14 cellular contexts compared by ENCODE assay signal in the genomic region with DNA sequence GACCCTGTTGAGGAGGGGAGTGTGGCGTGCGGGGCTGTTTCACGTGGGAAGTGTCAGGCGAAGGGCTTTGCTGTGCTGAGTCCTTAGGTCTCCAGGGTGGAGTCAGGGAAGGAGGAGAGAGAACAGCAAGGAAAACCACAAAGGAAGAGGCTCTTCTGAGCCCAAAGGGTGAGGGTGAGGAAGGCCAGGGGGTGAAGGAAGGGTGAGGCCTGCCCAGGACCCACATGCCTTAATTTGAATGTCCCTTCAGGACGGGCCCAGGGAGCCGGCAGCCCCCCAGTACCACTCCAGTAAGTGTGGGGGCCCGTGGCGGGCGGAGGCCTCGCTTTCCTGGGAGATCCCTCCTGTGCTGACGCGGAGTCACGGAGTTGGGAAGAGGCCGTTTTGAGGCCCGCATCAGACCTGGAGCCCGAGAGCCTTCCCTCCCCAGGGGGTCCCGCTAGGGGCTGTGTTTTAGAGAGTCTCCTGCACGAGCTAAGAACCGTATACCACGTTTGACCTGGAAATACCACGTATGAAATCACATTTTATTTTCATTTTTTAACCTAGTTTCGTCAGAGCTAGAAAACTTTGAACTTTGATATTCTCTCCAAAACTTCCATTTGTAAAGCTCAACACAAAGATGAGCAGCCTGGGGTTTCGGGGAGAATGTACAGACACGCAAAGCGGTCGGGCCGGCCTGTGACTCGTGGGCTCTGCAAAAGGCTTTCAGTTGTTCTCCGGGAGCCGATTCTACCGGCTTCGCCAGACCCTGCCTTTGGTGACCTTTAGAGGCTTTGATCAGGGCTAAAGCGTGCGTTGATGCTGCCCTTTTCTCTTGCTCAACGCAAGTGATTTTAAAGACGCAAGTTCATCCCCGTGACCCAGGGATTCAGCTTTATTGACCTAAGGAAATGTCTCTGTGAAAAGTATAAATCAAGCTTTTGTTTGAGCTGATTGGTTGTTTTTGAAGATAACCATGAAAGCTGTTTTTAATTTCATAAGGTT. TPM values are rescaled to one million over a fixed set of nuclear protein-coding genes. Genes with fewer than 3 reads are reported as not detected.
DNase-seq lines count a peak whose midpoint lies in the region; ATAC-seq and TF ChIP-seq lines count a peak whose summit lies in the region.
"Had no signal": no experiment of that assay in that cellular context is flagged by ENCODE, and none has a peak within 500 bp of the region (broad histone marks: within the 10 kb centered on the region; RNA-seq: fewer than 3 reads in every experiment).

No MANE protein-coding gene starts in this region.

- no peak for TF ChIP-seq EP300 in stomach (IDR thresholded peaks at IDR 0.05)

- DNase-seq in dorsolateral prefrontal cortex (no peak), mesenchymal stem cell (no peak), stomach (no peak), NCI-H748 (lab: John Stamatoyannopoulos, UW; ENCODE audit: unreplicated experiment) (no peak), NCI-H2227 (lab: John Stamatoyannopoulos, UW; ENCODE audit: unreplicated experiment) (no peak), KBM-7 (no peak)
- DNase-seq: activated CD8-positive, alpha-beta memory T cell treated with anti-CD3 and anti-CD28 coated beads, Interleukin-2, amount 50 U/mL, for 48 hours; NCI-H2081 treated with DMSO at 0.1 percent for 48 hours; occipital lobe had no signal

- peak overlapping the region in 3 of 4 donors; percentile 16 to 91 (median 84) for H3K4me3 Mint-ChIP-seq in IgD-negative memory B cell
- H3K4me3 Mint-ChIP-seq: GM23338; T-helper 1 cell treated with Interleukin-12 subunit alpha and Interleukin-12 subunit beta and Interleukin-4 antibody, amounts not matched to agents 30 μg/mL and 1 μg/mL, for 36 hours had no signal

- no peak overlapping the region for H3K4me2 ChIP-seq in mesenchymal stem cell (ENCODE audit: low read length, poor library complexity, severe bottlenecking)
- H3K4me2 ChIP-seq: GM23338 had no signal

- H3K79me1 ChIP-seq in mesenchymal stem cell (replicated peaks; ENCODE audit: low read length, poor library complexity, severe bottlenecking), result no peaks in the 10 kb centered on the region

- no peak overlapping the region for H2BK5ac ChIP-seq in mesenchymal stem cell (ENCODE audit: low read depth, low read length, poor library complexity, severe bottlenecking)

- H3K14ac ChIP-seq in mesenchymal stem cell (ENCODE audit: low read length in 2 of 2), result no peak overlapping the region

- H2BK120ac ChIP-seq in mesenchymal stem cell (ENCODE audit: low read depth, low read length), result no peak overlapping the region

- no peak overlapping the region for H3K23ac ChIP-seq in mesenchymal stem cell (ENCODE audit: low read length in 2 of 2)

- H3K9ac ChIP-seq in mesenchymal stem cell (ENCODE audit: low read length), result peak overlapping the region; percentile 50

- H3K4me3 ChIP-seq in dorsolateral prefrontal cortex (no peak overlapping the region), mesenchymal stem cell (ENCODE audit: insufficient read depth in 1 of 2, low read depth in 1 of 2, low read length in 2 of 2) (no peak overlapping the region), stomach (no peak overlapping the region)
- H3K4me3 ChIP-seq: GM23338 had no signal

- peak overlapping the region in 32 of 59 donors; percentile 9 to 76 (median 46) for H3K27ac ChIP-seq in dorsolateral prefrontal cortex
- H3K27ac ChIP-seq in mesenchymal stem cell (ENCODE audit: low read length, poor library complexity, severe bottlenecking), result no peak overlapping the region
- peak overlapping the region in 4 of 5 donors; percentile 55 to 73 (median 67) for H3K27ac ChIP-seq in stomach

- peak overlapping the region in 2 of 3 donors; percentile 12 to 90 for H3K27ac Mint-ChIP-seq in IgD-negative memory B cell
- H3K27ac Mint-ChIP-seq: GM23338; T-helper 1 cell treated with Interleukin-12 subunit alpha and Interleukin-12 subunit beta and Interleukin-4 antibody, amounts not matched to agents 30 μg/mL and 1 μg/mL, for 36 hours had no signal

- TF ChIP-seq CTCF in dorsolateral prefrontal cortex (IDR thresholded peaks at IDR 0.05 in 54 of 56, conservative IDR thresholded peaks at IDR 0.05 in 2 of 56; ENCODE audit: low read depth in 1 of 56, partially characterized antibody in 56 of 56) (no peak), stomach (IDR thresholded peaks at IDR 0.05) (no peak)

- H2AFZ ChIP-seq in mesenchymal stem cell (ENCODE audit: low read depth, low read length), result no peak overlapping the region
- H2AFZ ChIP-seq: GM23338 had no signal

- H4K91ac ChIP-seq in mesenchymal stem cell (ENCODE audit: low read length), result no peak overlapping the region

- no peaks in the 10 kb centered on the region for H3K27me3 Mint-ChIP-seq in IgD-negative memory B cell
- H3K27me3 Mint-ChIP-seq: CD8-positive, alpha-beta memory T cell had no signal

- TF ChIP-seq POLR2A in stomach (IDR thresholded peaks at IDR 0.05), result no peak

- H3K4ac ChIP-seq in mesenchymal stem cell (ENCODE audit: low read depth in 1 of 2, low read length in 2 of 2), result no peak overlapping the region

- H3K27me3 ChIP-seq in dorsolateral prefrontal cortex (no peaks in the 10 kb centered on the region), mesenchymal stem cell (ENCODE audit: control insufficient read depth in 1 of 2, insufficient read depth in 1 of 2, low read length in 2 of 2) (peaks cover 0 to 5% of the 10 kb centered on the region in 2 experiments), stomach (no peaks in the 10 kb centered on the region)

- no peaks in the 10 kb centered on the region for H3K9me3 Mint-ChIP-seq in IgD-negative memory B cell
- H3K9me3 Mint-ChIP-seq: CD8-positive, alpha-beta memory T cell; GM23338; T-helper 1 cell treated with Interleukin-12 subunit alpha and Interleukin-12 subunit beta and Interleukin-4 antibody, amounts not matched to agents 30 μg/mL and 1 μg/mL, for 36 hours had no signal

- no peak for ATAC-seq in HG03521 (IDR thresholded peaks at IDR 0.05; ENCODE audit: unreplicated experiment)

- intact Hi-C loops in dorsolateral prefrontal cortex (cut with DNase I), result no loop called here
- intact Hi-C loops in stomach (cut with DNase I; ENCODE audit: low total_unique reads), result no loop called here

- no peak overlapping the region for H2AK5ac ChIP-seq in mesenchymal stem cell (ENCODE audit: low read length, severe bottlenecking)

- H3K4me1 ChIP-seq in mesenchymal stem cell (ENCODE audit: control insufficient read depth, insufficient read depth, low read depth, low read length) (peaks cover 21% of the 10 kb centered on the region), stomach (peaks cover 2 to 9% (median 7%) of the 10 kb centered on the region in 4 donors)

- no peak overlapping the region for H2BK12ac ChIP-seq in mesenchymal stem cell (ENCODE audit: low read length in 2 of 2)

- H3K36me3 ChIP-seq in mesenchymal stem cell (ENCODE audit: control insufficient read depth in 1 of 2, insufficient read depth in 2 of 2, low read depth in 1 of 2, low read length in 2 of 2), result peaks cover 17 to 41% of the 10 kb centered on the region in 2 experiments
- H3K36me3 ChIP-seq in stomach, result peaks cover 7 to 63% (median 46%) of the 10 kb centered on the region in 4 donors

- in situ Hi-C loops in KBM-7 (cut with MboI; ENCODE audit: low pct_unique_long_range_greater_than_20kb, low sequenced_read_pairs), result no loop called here

- 89% methylated on average over 37 of the region's 37 CpGs for WGBS in mesenchymal stem cell
- 84 to 91% (median 87%) methylated on average over 33 to 37 of the region's 37 CpGs for WGBS in stomach, 5 donors

- no peak overlapping the region for H3K18ac ChIP-seq in mesenchymal stem cell (ENCODE audit: low read depth in 1 of 2, low read length in 2 of 2)

- no peaks in the 10 kb centered on the region for H3K9me3 ChIP-seq in mesenchymal stem cell (ENCODE audit: control insufficient read depth, low read length)
- no peaks in the 10 kb centered on the region for H3K9me3 ChIP-seq in stomach

- peaks cover 6 to 13% (median 11%) of the 10 kb centered on the region in 3 donors for H3K4me1 Mint-ChIP-seq in IgD-negative memory B cell

- H4K8ac ChIP-seq in mesenchymal stem cell (ENCODE audit: low read length), result no peak overlapping the region

- no peak overlapping the region for H2BK15ac ChIP-seq in mesenchymal stem cell (ENCODE audit: low read depth, poor library complexity, severe bottlenecking)

- peaks cover 1% of the 10 kb centered on the region for H3K36me3 Mint-ChIP-seq in IgD-negative memory B cell
- H3K36me3 Mint-ChIP-seq: CD8-positive, alpha-beta memory T cell had no signal

RNA-seq across cellular contexts. Expression of gene TTYH3, which starts 23.6 kb away (rescaled TPM):
- polyA plus RNA-seq in IgD-negative memory B cell, result 2.0 TPM
- total RNA-seq in dorsolateral prefrontal cortex, result 100 to 1,000 TPM in 10 of 120 experiments, 10 to 100 TPM in 110; 43.5 to 134 (median 75.1) TPM
- 198 TPM for polyA plus RNA-seq in mesenchymal stem cell (2013, experiment 1 of 2)
- polyA plus RNA-seq in mesenchymal stem cell (2013, experiment 2 of 2), result 194 TPM
- total RNA-seq in stomach, result 10 to 100 TPM; 16.2 to 79.1 (median 20.5) TPM
- 10 to 100 TPM in 1 of 3 donors, 1 to 10 TPM in 2; 4.1 to 10.8 (median 4.3) TPM for polyA plus RNA-seq in stomach

RNA-seq across cellular contexts. Expression of gene IQCE, which starts 49.4 kb away (rescaled TPM):
- polyA plus RNA-seq in IgD-negative memory B cell (2.3 TPM), stomach (10 to 100 TPM in 1 of 3 donors, 1 to 10 TPM in 2; 3.0 to 10.5 (median 7.5) TPM)
- total RNA-seq in dorsolateral prefrontal cortex (10 to 100 TPM; 26.3 to 72.5 (median 45.2) TPM), stomach (100 to 1,000 TPM in 1 of 5 donors, 10 to 100 TPM in 3, 1 to 10 TPM in 1; 1.8 to 248 (median 49.1) TPM)
- polyA plus RNA-seq in mesenchymal stem cell (2013, experiment 1 of 2), result 10.2 TPM
- polyA plus RNA-seq in mesenchymal stem cell (2013, experiment 2 of 2), result 10.0 TPM

RNA-seq across cellular contexts. Expression of gene BRAT1, which starts 52.9 kb away (rescaled TPM):
- polyA plus RNA-seq in IgD-negative memory B cell, result 39.4 TPM
- total RNA-seq in dorsolateral prefrontal cortex, result 10 to 100 TPM; 16.7 to 38.4 (median 24.9) TPM
- 10.5 TPM for polyA plus RNA-seq in mesenchymal stem cell (2013, experiment 1 of 2)
- 10.6 TPM for polyA plus RNA-seq in mesenchymal stem cell (2013, experiment 2 of 2)
- 100 to 1,000 TPM in 1 of 5 donors, 10 to 100 TPM in 4; 16.3 to 119 (median 35.7) TPM for total RNA-seq in stomach
- polyA plus RNA-seq in stomach, result 10 to 100 TPM; 23.5 to 25.2 (median 23.5) TPM
